ENCODE assay signal across 13 cellular contexts in the genomic region with DNA sequence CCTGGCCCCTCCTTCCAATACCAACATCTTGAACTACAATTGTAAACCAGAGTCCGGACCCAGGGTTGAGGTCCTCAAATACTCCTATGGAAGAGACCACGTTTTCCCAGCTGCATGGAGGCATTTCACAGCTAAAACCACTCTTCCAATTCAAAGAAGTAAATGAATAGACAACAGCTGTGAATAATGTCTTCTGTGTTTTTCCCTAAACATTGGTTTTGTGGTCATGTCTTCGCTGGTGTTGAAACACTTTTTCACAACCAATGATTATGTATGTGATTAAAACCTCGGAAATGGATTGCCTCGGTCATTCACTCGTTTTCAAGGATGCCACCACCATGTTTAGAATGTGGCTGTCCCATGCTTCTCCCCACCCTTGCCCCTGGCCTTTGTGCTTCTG. TPM values are rescaled to one million over a fixed set of nuclear protein-coding genes. Genes with fewer than 3 reads are reported as not detected.
DNase-seq lines count a peak whose midpoint lies in the region; ATAC-seq and TF ChIP-seq lines count a peak whose summit lies in the region.
"Had no signal": no experiment of that assay in that cellular context is flagged by ENCODE, and none has a peak within 500 bp of the region (broad histone marks: within the 10 kb centered on the region; RNA-seq: fewer than 3 reads in every experiment).

No MANE protein-coding gene starts in this region.

- H3K27ac Mint-ChIP-seq in Calu3 (ENCODE audit: unreplicated experiment), result no peak overlapping the region
- H3K27ac Mint-ChIP-seq: GM23338, IgD-negative memory B cell had no signal

- no peaks in the 10 kb centered on the region for H3K9me3 ChIP-seq in esophagus muscularis mucosa
- no peaks in the 10 kb centered on the region for H3K9me3 ChIP-seq in prostate gland
- H3K9me3 ChIP-seq in effector memory CD4-positive, alpha-beta T cell (ENCODE audit: control insufficient read depth, low read length), result no peaks in the 10 kb centered on the region
- H3K9me3 ChIP-seq: BE2C had no signal

- H3K27ac ChIP-seq in esophagus muscularis mucosa (replicated peaks in 1 of 4) (peak overlapping the region; percentile 80 to 87 (median 83)), prostate gland (peak overlapping the region; percentile 74 to 75)
- H3K27ac ChIP-seq in effector memory CD4-positive, alpha-beta T cell (ENCODE audit: insufficient read depth, low read length, poor library complexity, severe bottlenecking), result no peak overlapping the region

- TF ChIP-seq POLR2A in esophagus muscularis mucosa (IDR thresholded peaks at IDR 0.05; ENCODE audit: low read depth) (no peak), prostate gland (IDR thresholded peaks at IDR 0.05) (no peak)

- H3K4me1 Mint-ChIP-seq in Calu3 (ENCODE audit: low read depth, unreplicated experiment), result peaks cover 19% of the 10 kb centered on the region

- no peaks in the 10 kb centered on the region for H3K36me3 Mint-ChIP-seq in Calu3 (ENCODE audit: insufficient read depth, unreplicated experiment)
- H3K36me3 Mint-ChIP-seq: IgD-negative memory B cell; stimulated activated memory B cell treated with anti-CD40 and anti-IgM and Interleukin-4, amounts not matched to agents 10 μg/mL and 1 μg/mL and 100 μg/mL, for 72 hours had no signal

- H3K36me3 ChIP-seq in esophagus muscularis mucosa, result no peaks in the 10 kb centered on the region
- no peaks in the 10 kb centered on the region for H3K36me3 ChIP-seq in prostate gland
- H3K36me3 ChIP-seq in effector memory CD4-positive, alpha-beta T cell (ENCODE audit: control insufficient read depth, insufficient read depth, low read length), result no peaks in the 10 kb centered on the region
- H3K36me3 ChIP-seq: BE2C had no signal

- no peaks in the 10 kb centered on the region for H3K9me3 Mint-ChIP-seq in Calu3 (ENCODE audit: low read depth, unreplicated experiment)
- H3K9me3 Mint-ChIP-seq: GM23338; IgD-negative memory B cell; stimulated activated memory B cell treated with anti-CD40 and anti-IgM and Interleukin-4, amounts not matched to agents 10 μg/mL and 1 μg/mL and 100 μg/mL, for 72 hours had no signal

- intact Hi-C loops in esophagus muscularis mucosa (cut with DNase I) (loop anchor here (5.0 kb wide), 1 partner anchor 1281 kb away; the partner anchor contains the start of gene ICE1), prostate gland (cut with DNase I) (no loop called here), Calu3 (cut with micrococcal nuclease; ENCODE audit: unreplicated experiment) (no loop called here)

- no TSS peak for BruUV-seq in Calu3 (replicated peaks; lab: Mats Ljungman, UMichigan)

- DNase-seq in AG10803 (ENCODE audit: low read depth) (peak; percentile 70), NOMO-1 treated with DMSO at 0.1 percent for 48 hours (lab: John Stamatoyannopoulos, UW; ENCODE audit: unreplicated experiment) (peak; percentile 94), esophagus muscularis mucosa (ENCODE audit: extremely low spot score) (peak; percentile 26), prostate gland (ENCODE audit: low spot score) (no peak), Calu3 (no peak), NCI-H510A treated with DMSO at 0.1 percent for 48 hours (lab: John Stamatoyannopoulos, UW) (no peak)
- no peak for DNase-seq in effector memory CD4-positive, alpha-beta T cell
- DNase-seq: BE2C, hypothalamus had no signal

- TF ChIP-seq EP300 in esophagus muscularis mucosa (IDR thresholded peaks at IDR 0.05), result no peak

- CTCF ChIA-PET in Calu3 (lab: Charles Lee), result no interaction called here

- TF ChIP-seq CTCF in AG10803 (conservative IDR thresholded peaks at IDR 0.05; ENCODE audit: low read length) (no peak), esophagus muscularis mucosa (IDR thresholded peaks at IDR 0.05) (no peak), prostate gland (IDR thresholded peaks at IDR 0.05) (no peak), Calu3 (IDR thresholded peaks at IDR 0.05; ENCODE audit: unreplicated experiment) (no peak)

- no peak overlapping the region for H3K4me3 Mint-ChIP-seq in Calu3 (ENCODE audit: low read depth, unreplicated experiment)
- H3K4me3 Mint-ChIP-seq: GM23338; IgD-negative memory B cell; stimulated activated memory B cell treated with anti-CD40 and anti-IgM and Interleukin-4, amounts not matched to agents 10 μg/mL and 1 μg/mL and 100 μg/mL, for 72 hours had no signal

- H3K27me3 ChIP-seq in esophagus muscularis mucosa, result no peaks in the 10 kb centered on the region
- H3K27me3 ChIP-seq in prostate gland (replicated peaks; ENCODE audit: insufficient read depth), result no peaks in the 10 kb centered on the region
- H3K27me3 ChIP-seq in effector memory CD4-positive, alpha-beta T cell (replicated peaks; ENCODE audit: control insufficient read depth, insufficient read depth, low read length, poor library complexity, severe bottlenecking), result no peaks in the 10 kb centered on the region
- H3K27me3 ChIP-seq: BE2C had no signal

- H3K27me3 Mint-ChIP-seq in Calu3 (ENCODE audit: unreplicated experiment), result no peaks in the 10 kb centered on the region

- WGBS in esophagus muscularis mucosa, result 54% methylated on average over 6 of the region's 6 CpGs
- 76% methylated on average over 6 of the region's 6 CpGs for WGBS in prostate gland

- no peak for ATAC-seq in HG02938 (IDR thresholded peaks at IDR 0.05; ENCODE audit: unreplicated experiment)
- ATAC-seq: GM23338; stimulated activated memory B cell treated with anti-CD40 and anti-IgM and Interleukin-4, amounts not matched to agents 10 μg/mL and 1 μg/mL and 100 μg/mL, for 72 hours had no signal

- H3K4me3 ChIP-seq in AG10803 (ENCODE audit: low read length) (no peak overlapping the region), esophagus muscularis mucosa (no peak overlapping the region), prostate gland (no peak overlapping the region)
- H3K4me3 ChIP-seq in effector memory CD4-positive, alpha-beta T cell (ENCODE audit: insufficient read depth, low read depth, low read length, poor library complexity, severe bottlenecking), result no peak overlapping the region
- H3K4me3 ChIP-seq: GM23338 had no signal

- H3K4me1 ChIP-seq in esophagus muscularis mucosa (peaks cover 17 to 33% (median 29%) of the 10 kb centered on the region in 4 donors), prostate gland (replicated peaks) (peaks cover 12% of the 10 kb centered on the region)
- H3K4me1 ChIP-seq in effector memory CD4-positive, alpha-beta T cell (ENCODE audit: control insufficient read depth, insufficient read depth, low read length, poor library complexity, severe bottlenecking), result no peaks in the 10 kb centered on the region

RNA-seq across cellular contexts. Expression of gene TENT4A, which starts 9.4 kb away (rescaled TPM):
- total RNA-seq in esophagus muscularis mucosa (10 to 100 TPM; 17.0 to 21.9 (median 20.1) TPM), prostate gland (10 to 100 TPM; 12.9 to 40.4 TPM), Calu3 (2022) (34.4 and 39.9 TPM in 2 replicates)

Comparison
In these comparisons a context has a peak if more than half of its experiments do, and no peak if none do; other contexts are left out.
1. DNase-seq: peak in AG10803 (single experiment), NOMO-1 treated with DMSO at 0.1 percent for 48 hours (single experiment) and esophagus muscularis mucosa (single experiment); none in prostate gland (single experiment), effector memory CD4-positive, alpha-beta T cell (0 of 3), Calu3 (single experiment) and NCI-H510A treated with DMSO at 0.1 percent for 48 hours (single experiment).